ENCODE assay signal across 15 cellular contexts in the genomic region with DNA sequence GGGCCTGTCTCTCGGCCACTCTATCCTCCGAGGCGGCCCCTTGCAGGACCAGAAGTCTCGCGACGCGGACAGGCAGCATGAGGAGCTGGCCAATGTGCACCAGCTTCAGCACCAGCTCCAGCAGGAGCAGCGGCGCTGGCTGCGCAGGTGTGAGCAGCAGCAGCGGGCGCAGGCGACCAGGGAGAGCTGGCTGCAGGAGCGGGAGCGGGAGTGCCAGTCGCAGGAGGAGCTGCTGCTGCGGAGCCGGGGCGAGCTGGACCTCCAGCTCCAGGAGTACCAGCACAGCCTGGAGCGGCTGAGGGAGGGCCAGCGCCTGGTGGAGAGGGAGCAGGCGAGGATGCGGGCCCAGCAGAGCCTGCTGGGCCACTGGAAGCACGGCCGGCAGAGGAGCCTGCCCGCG.
"Had no signal": no experiment of that assay in that cellular context is flagged by ENCODE, and none has a peak within 500 bp of the region (broad histone marks: within the 10 kb centered on the region; RNA-seq: fewer than 3 reads in every experiment).

No MANE protein-coding gene starts in this region.

- H3K27me3 Mint-ChIP-seq: natural killer cell treated with Interleukin-12 subunit alpha and Interleukin-12 subunit beta and Interleukin-15 and Interleukin-18, amount 100 ng/mL, for 72 hours had no signal

- H3K27ac ChIP-seq: colonic mucosa, heart left ventricle, sigmoid colon, skin epidermis, suprapubic skin, tibial artery, upper lobe of left lung, uterus had no signal

- H3K36me3 ChIP-seq: colonic mucosa, sigmoid colon, uterus had no signal

- H3K36me3 Mint-ChIP-seq: natural killer cell treated with Interleukin-12 subunit alpha and Interleukin-12 subunit beta and Interleukin-15 and Interleukin-18, amount 100 ng/mL, for 72 hours had no signal

- H3K4me3 ChIP-seq: colonic mucosa, heart left ventricle, sigmoid colon, skin epidermis, suprapubic skin, tibial artery, upper lobe of left lung, uterus had no signal

- H3K27me3 ChIP-seq: colonic mucosa, heart left ventricle, sigmoid colon, suprapubic skin, tibial artery, upper lobe of left lung, uterus had no signal

- H3K4me3 Mint-ChIP-seq: natural killer cell treated with Interleukin-12 subunit alpha and Interleukin-12 subunit beta and Interleukin-15 and Interleukin-18, amount 100 ng/mL, for 72 hours had no signal

- ATAC-seq: heart left ventricle had no signal

- H3K9me3 ChIP-seq: colonic mucosa, sigmoid colon, suprapubic skin, tibial artery, upper lobe of left lung, uterus had no signal

- H3K9me3 Mint-ChIP-seq: natural killer cell treated with Interleukin-12 subunit alpha and Interleukin-12 subunit beta and Interleukin-15 and Interleukin-18, amount 100 ng/mL, for 72 hours had no signal

- H3K4me1 ChIP-seq: colonic mucosa, suprapubic skin, tibial artery, upper lobe of left lung, uterus had no signal

- DNase-seq: colonic mucosa; dermis blood vessel endothelial cell; foreskin melanocyte; hippocampal formation; midbrain; sigmoid colon; stimulated activated CD4-positive, alpha-beta T cell treated with anti-CD3 and anti-CD28 coated beads, Interleukin-12 subunit alpha, Interleukin-12 subunit beta, amount 100 ng/mL, for 4 hours; stimulated activated naive CD4-positive, alpha-beta T cell treated with Interleukin-2 at 50 U/mL for 16 hours; tibial artery; uterus had no signal

- H3K27ac Mint-ChIP-seq: natural killer cell treated with Interleukin-12 subunit alpha and Interleukin-12 subunit beta and Interleukin-15 and Interleukin-18, amount 100 ng/mL, for 72 hours had no signal
